Comparison of ENCODE assay signal across 24 cellular contexts in genomic region chr4:100651499-100652165, GRCh38.
"Had no signal": no experiment of that assay in that cellular context is flagged by ENCODE, and none has a peak within 500 bp of the region (broad histone marks: within the 10 kb centered on the region; RNA-seq: fewer than 3 reads in every experiment).

No MANE protein-coding gene starts in this region.

- H3K27ac Mint-ChIP-seq: activated CD4-positive, alpha-beta T cell treated with anti-CD3 and anti-CD28 coated beads for 36 hours; activated naive CD8-positive, alpha-beta T cell; activated T-helper 2 cell treated with anti-CD3 and anti-CD28 coated beads, Interferon-gamma antibody, Interleukin-2, Interleukin-4, amounts not matched to agents 10 μg/mL and 5 μg/mL and 100 μg/mL, durations not matched to agents 14 hours and 24 hours and 36 hours; memory B cell; stimulated activated memory B cell treated with anti-CD40 and anti-IgM and Interleukin-4, amounts not matched to agents 10 μg/mL and 1 μg/mL and 100 μg/mL, for 72 hours; WTC11 had no signal

- H3K27me3 Mint-ChIP-seq: activated naive CD8-positive, alpha-beta T cell; memory B cell; stimulated activated memory B cell treated with anti-CD40 and anti-IgM and Interleukin-4, amounts not matched to agents 10 μg/mL and 1 μg/mL and 100 μg/mL, for 72 hours had no signal

- H3K4me1 Mint-ChIP-seq: activated CD4-positive, alpha-beta T cell treated with anti-CD3 and anti-CD28 coated beads for 36 hours; memory B cell; stimulated activated memory B cell treated with anti-CD40 and anti-IgM and Interleukin-4, amounts not matched to agents 10 μg/mL and 1 μg/mL and 100 μg/mL, for 72 hours; WTC11 had no signal

- H3K27ac ChIP-seq: adrenal gland, colonic mucosa, esophagus squamous epithelium, gastroesophageal sphincter, transverse colon had no signal

- H3K9me3 Mint-ChIP-seq: activated T-cell treated with anti-CD3 and anti-CD28 coated beads, Interleukin-2, amount 50 U/mL, for 4 hours; activated T-helper 2 cell treated with anti-CD3 and anti-CD28 coated beads, Interferon-gamma antibody, Interleukin-2, Interleukin-4, amounts not matched to agents 10 μg/mL and 5 μg/mL and 100 μg/mL, durations not matched to agents 14 hours and 24 hours and 36 hours; memory B cell; stimulated activated memory B cell treated with anti-CD40 and anti-IgM and Interleukin-4, amounts not matched to agents 10 μg/mL and 1 μg/mL and 100 μg/mL, for 72 hours; WTC11 had no signal

- H3K4me1 ChIP-seq: colonic mucosa, esophagus squamous epithelium, gastroesophageal sphincter, transverse colon had no signal

- H3K36me3 Mint-ChIP-seq: activated naive CD8-positive, alpha-beta T cell; memory B cell; stimulated activated memory B cell treated with anti-CD40 and anti-IgM and Interleukin-4, amounts not matched to agents 10 μg/mL and 1 μg/mL and 100 μg/mL, for 72 hours; WTC11 had no signal

- H3K36me3 ChIP-seq: adrenal gland, colonic mucosa, esophagus squamous epithelium, gastroesophageal sphincter, transverse colon had no signal

- DNase-seq: activated CD4-positive, alpha-beta T cell treated with anti-CD3 and anti-CD28 coated beads for 36 hours; activated CD4-positive, alpha-beta T cell treated with anti-CD3 and anti-CD28 coated beads, Interleukin-2, amount 50 U/mL, for 4 hours; activated CD8-positive, alpha-beta memory T cell treated with anti-CD3 and anti-CD28 coated beads, Interleukin-2, amount 50 U/mL, for 48 hours; activated naive CD4-positive, alpha-beta T cell; activated T-cell treated with anti-CD3 and anti-CD28 coated beads, Interleukin-2, amount 50 U/mL, for 4 hours; adrenal gland; colonic mucosa; esophagus squamous epithelium; head of caudate nucleus; left cardiac atrium; mucosa of descending colon; occipital lobe; posterior cingulate gyrus; small intestine; stimulated activated CD4-positive, alpha-beta T cell treated with anti-CD3 and anti-CD28 coated beads, Interleukin-15, amount 100 ng/mL, for 24 hours; T-helper 9 cell; transverse colon had no signal

- H3K4me3 ChIP-seq: adrenal gland, colonic mucosa, esophagus squamous epithelium, gastroesophageal sphincter, mucosa of descending colon, transverse colon had no signal

- ATAC-seq: activated CD4-positive, alpha-beta T cell treated with anti-CD3 and anti-CD28 coated beads for 36 hours; activated T-cell treated with anti-CD3 and anti-CD28 coated beads, Interleukin-2, amount 50 U/mL, for 4 hours; gastroesophageal sphincter; left cardiac atrium; mucosa of descending colon; sciatic nerve; stimulated activated memory B cell treated with anti-CD40 and anti-IgM and Interleukin-4, amounts not matched to agents 10 μg/mL and 1 μg/mL and 100 μg/mL, for 72 hours; WTC11 had no signal

- H3K9me3 ChIP-seq: adrenal gland, colonic mucosa, esophagus squamous epithelium, gastroesophageal sphincter, mucosa of descending colon, transverse colon had no signal

- H3K4me3 Mint-ChIP-seq: activated CD4-positive, alpha-beta T cell treated with anti-CD3 and anti-CD28 coated beads for 36 hours; activated naive CD8-positive, alpha-beta T cell; activated T-cell treated with anti-CD3 and anti-CD28 coated beads, Interleukin-2, amount 50 U/mL, for 4 hours; memory B cell; stimulated activated memory B cell treated with anti-CD40 and anti-IgM and Interleukin-4, amounts not matched to agents 10 μg/mL and 1 μg/mL and 100 μg/mL, for 72 hours; WTC11 had no signal

- H3K27me3 ChIP-seq: adrenal gland, colonic mucosa, esophagus squamous epithelium, gastroesophageal sphincter, transverse colon had no signal
